22 cellular contexts compared by ENCODE assay signal in the genomic region with DNA sequence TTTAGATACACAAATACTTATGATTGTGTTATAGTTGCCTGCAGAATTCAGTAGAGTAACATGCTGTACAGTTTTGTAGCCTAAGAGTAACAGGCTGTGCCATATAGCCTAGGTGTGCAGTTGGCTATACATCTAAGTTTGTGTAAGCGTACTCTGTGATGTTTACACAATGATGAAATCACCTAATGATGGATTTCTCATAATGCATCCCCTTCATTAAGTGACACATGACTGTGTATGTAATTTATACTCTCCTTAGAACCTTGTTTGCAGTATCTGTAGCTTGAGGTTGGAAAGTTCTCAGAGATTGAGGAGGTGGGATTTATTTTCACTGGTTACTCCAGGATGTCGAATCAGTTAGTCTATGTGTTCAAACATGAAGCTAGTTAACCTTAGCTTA.
"Had no signal": no experiment of that assay in that cellular context is flagged by ENCODE, and none has a peak within 500 bp of the region (broad histone marks: within the 10 kb centered on the region; RNA-seq: fewer than 3 reads in every experiment).

No MANE protein-coding gene starts in this region.

- ATAC-seq: activated CD4-positive, alpha-beta T cell treated with anti-CD3 and anti-CD28 coated beads for 36 hours; activated naive CD4-positive, alpha-beta T cell treated with anti-CD3 and anti-CD28 coated beads, Interleukin-2, amount 50 U/mL, for 72 hours; mucosa of descending colon; psoas muscle; right cardiac atrium; stimulated activated effector memory CD8-positive, alpha-beta T cell treated with anti-CD3 and anti-CD28 coated beads, Interleukin-12 subunit alpha, Interleukin-12 subunit beta, amount 100 ng/mL, for 72 hours; WTC11 had no signal

- H3K9me3 ChIP-seq: mucosa of descending colon, ovary, psoas muscle, stomach, testis, upper lobe of left lung had no signal

- H3K27ac ChIP-seq: ovary, psoas muscle, skin epidermis, stomach, testis, upper lobe of left lung had no signal

- H3K27me3 ChIP-seq: ovary, stomach, testis, upper lobe of left lung had no signal

- H3K4me3 ChIP-seq: mucosa of descending colon, ovary, psoas muscle, skin epidermis, stomach, testis, upper lobe of left lung had no signal

- H3K36me3 ChIP-seq: ovary, stomach, upper lobe of left lung had no signal

- DNase-seq: activated CD4-positive, alpha-beta T cell treated with anti-CD3 and anti-CD28 coated beads for 36 hours; activated CD4-positive, alpha-beta T cell treated with anti-CD3 and anti-CD28 coated beads, Interleukin-2, amount 50 U/mL, for 48 hours; activated gamma-delta T cell treated with Interleukin-2 at 50 U/mL for 16 hours; activated T-cell treated with anti-CD3 and anti-CD28 coated beads for 4 hours; dermis blood vessel endothelial cell; effector memory CD4-positive, alpha-beta T cell; immature natural killer cell; left ventricle myocardium superior; mucosa of descending colon; naive B cell; ovary; psoas muscle; right cardiac atrium; stimulated activated CD4-positive, alpha-beta T cell treated with anti-CD3 and anti-CD28 coated beads, Interleukin-15, amount 100 ng/mL, for 24 hours; stimulated activated CD4-positive, alpha-beta T cell treated with anti-CD3 and anti-CD28 coated beads, Interleukin-4, amount 100 ng/mL, for 24 hours; stomach; testis; upper lobe of left lung had no signal
